Comparison of ENCODE assay signal across 1 cellular context in the genomic region with DNA sequence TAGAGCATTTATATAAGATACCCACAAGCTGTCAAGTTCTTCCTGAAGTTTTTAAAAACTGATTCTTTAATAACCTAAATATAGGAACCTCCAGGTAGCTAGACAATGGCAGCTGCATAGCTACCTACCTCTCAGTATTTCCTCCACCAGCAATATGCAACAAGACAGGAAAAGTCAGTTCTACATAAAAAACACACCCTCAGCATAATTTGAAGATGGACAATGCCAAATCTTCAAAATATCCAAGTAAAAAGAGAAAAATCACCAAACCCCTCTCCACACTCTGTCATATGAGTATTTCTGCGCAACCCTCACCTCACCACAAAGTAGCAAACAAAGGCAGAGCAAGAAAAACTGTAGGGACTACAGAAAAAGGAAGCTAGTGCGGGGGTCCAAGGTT.
TF ChIP-seq lines count a peak whose summit lies in the region.

No MANE protein-coding gene starts in this region.

TF ChIP-seq in liver, 16 proteins besides CTCF, POLR2A, EP300 and RAD21 (continued from another document):
- TF ChIP-seq REST (IDR thresholded peaks at IDR 0.05): no peak
- no peak for TF ChIP-seq HNF4A (conservative IDR thresholded peaks at IDR 0.05)
- no peak for TF ChIP-seq TAF1 (conservative IDR thresholded peaks at IDR 0.05)
- no peak for TF ChIP-seq HNF4G (IDR thresholded peaks at IDR 0.05)
- no peak for TF ChIP-seq MAX (IDR thresholded peaks at IDR 0.05)
- no peak for TF ChIP-seq GABPA (IDR thresholded peaks at IDR 0.05 in 1 of 2, conservative IDR thresholded peaks at IDR 0.05 in 1 of 2)
